In the genomic region with DNA sequence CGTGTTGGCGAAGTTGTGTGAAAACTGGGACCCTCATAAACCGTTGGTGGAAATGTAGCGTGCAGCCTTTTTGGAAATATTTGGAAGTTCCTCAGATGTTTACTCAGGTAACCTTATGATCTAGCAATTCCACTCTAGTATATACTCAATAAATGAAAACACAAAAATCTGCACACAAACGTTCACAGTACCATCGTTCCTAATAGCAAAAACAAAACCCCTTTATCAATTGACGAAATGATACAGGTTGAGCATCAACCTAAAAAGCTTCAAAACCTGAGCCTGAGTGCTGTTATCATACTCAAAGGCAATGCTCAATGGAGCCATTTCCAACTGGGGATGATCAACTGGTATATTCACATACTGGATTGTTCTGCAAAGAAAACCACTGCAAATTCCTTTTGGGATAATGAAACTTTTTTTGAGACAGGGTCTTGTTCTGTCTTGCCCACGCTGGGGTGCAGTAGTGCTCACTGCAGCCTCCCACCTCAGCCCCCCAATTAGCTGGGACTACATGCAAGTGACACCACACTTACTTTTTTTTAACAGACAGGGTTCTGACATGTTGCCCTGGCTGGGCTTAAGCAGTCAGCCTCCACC, we compare ENCODE assay signal across 8 cellular contexts. TPM values are rescaled to one million over a fixed set of nuclear protein-coding genes. Genes with fewer than 3 reads are reported as not detected.
DNase-seq lines count a peak whose midpoint lies in the region; ATAC-seq, FAIRE-seq and TF ChIP-seq lines count a peak whose summit lies in the region.

No MANE protein-coding gene starts in this region.

- no peak for FAIRE-seq in GM12891 (lab: Jason Lieb, UNC)

- intact Hi-C loops in sigmoid colon (cut with DNase I): loop anchor here (2.0 to 10.0 kb wide), 6 partner anchors 27 to 1556 kb away; a partner anchor contains a TSS

- H3K36me3 ChIP-seq in endodermal cell (ENCODE audit: control insufficient read depth, insufficient read depth, low read length): peaks cover 52% of the 10 kb centered on the region
- peaks cover 19 to 44% (median 28%) of the 10 kb centered on the region in 4 donors for H3K36me3 ChIP-seq in sigmoid colon

- TF ChIP-seq EP300 in sigmoid colon (IDR thresholded peaks at IDR 0.05): no peak

- peaks cover 60% of the 10 kb centered on the region for H3K36me3 Mint-ChIP-seq in endodermal cell (ENCODE audit: low read depth)

- H3K27ac Mint-ChIP-seq in endodermal cell: peak overlapping the region; percentile 92

- H3K4me1 Mint-ChIP-seq in endodermal cell: peaks cover 49% of the 10 kb centered on the region

- H3K9me3 Mint-ChIP-seq in endodermal cell: no peaks in the 10 kb centered on the region

- H3K27me3 ChIP-seq in endodermal cell (ENCODE audit: control insufficient read depth, insufficient read depth, low read length, poor library complexity, severe bottlenecking): no peaks in the 10 kb centered on the region
- H3K27me3 ChIP-seq in sigmoid colon: no peaks in the 10 kb centered on the region

- DNase-seq in GM12891 (ENCODE audit: insufficient read length, low spot score) (no peak), RWPE1 (ENCODE audit: low spot score) (no peak), endodermal cell (no peak), sigmoid colon (no peak), germinal center (ENCODE audit: low spot score) (no peak)

- H3K4me1 ChIP-seq in endodermal cell (ENCODE audit: control insufficient read depth, insufficient read depth, low read length) (peaks cover 5% of the 10 kb centered on the region), sigmoid colon (peaks cover 0 to 46% (median 37%) of the 10 kb centered on the region in 4 donors)

- WGBS in endodermal cell (ENCODE audit: insufficient coverage in 1 of 2, insufficient read length in 1 of 2), 2 experiments: 83 to 87% methylated on average over 7 to 8 of the region's 8 CpGs
- 61 to 80% methylated on average over 8 of the region's 8 CpGs for WGBS in sigmoid colon, 2 donors

- CTCF ChIA-PET in RWPE1 (lab: Yijun Ruan, JAX): no interaction called here

- H3K9ac ChIP-seq in endodermal cell (ENCODE audit: extremely low read depth, low read length, poor library complexity, severe bottlenecking): peak overlapping the region; percentile 33

- TF ChIP-seq POLR2A in GM12891 (IDR thresholded peaks at IDR 0.05; ENCODE audit: low read depth, low read length) (0 out of 2 replicates have a peak, but pooled peaks have one; percentile 4), sigmoid colon (IDR thresholded peaks at IDR 0.05) (no peak)

- no peak for ATAC-seq in HG03460 (IDR thresholded peaks at IDR 0.05; ENCODE audit: unreplicated experiment)
- no peak for ATAC-seq in HG02852 (IDR thresholded peaks at IDR 0.05; ENCODE audit: unreplicated experiment)
- no peak for ATAC-seq in HG02840 (IDR thresholded peaks at IDR 0.05; ENCODE audit: low FRiP score, unreplicated experiment)

- H3K4me3 ChIP-seq in endodermal cell (ENCODE audit: low read length) (peak overlapping the region; percentile 95), sigmoid colon (peak overlapping the region; percentile 67 to 92 (median 86))

- H3K27ac ChIP-seq in RWPE1 (peak overlapping the region; percentile 94), endodermal cell (ENCODE audit: low read depth, low read length) (peak overlapping the region; percentile 91), sigmoid colon (peak overlapping the region; percentile 93 to 98 (median 96))

- no peaks in the 10 kb centered on the region for H3K27me3 Mint-ChIP-seq in endodermal cell (ENCODE audit: insufficient read depth)

- POLR2A ChIA-PET in RWPE1 (lab: Yijun Ruan, JAX; ENCODE audit: low non-redundant PET): interaction anchor here (0.6 kb wide), 1 partner anchor 9 kb away, joined by 3 read pairs; no protein-coding TSS in a partner anchor

- peak overlapping the region; percentile 89 for H3K4me3 Mint-ChIP-seq in endodermal cell

- TF ChIP-seq CTCF in RWPE1 (conservative IDR thresholded peaks at IDR 0.05; ENCODE audit: low read depth): no peak
- no peak for TF ChIP-seq CTCF in endodermal cell (conservative IDR thresholded peaks at IDR 0.05)
- TF ChIP-seq CTCF in sigmoid colon (IDR thresholded peaks at IDR 0.05): no peak

- H3K9me3 ChIP-seq in endodermal cell (ENCODE audit: control insufficient read depth, low read length): no peaks in the 10 kb centered on the region
- H3K9me3 ChIP-seq in sigmoid colon: no peaks in the 10 kb centered on the region

TF ChIP-seq in GM12891, 5 proteins besides CTCF, POLR2A, EP300 and RAD21:
- no peak for TF ChIP-seq TAF1 (IDR thresholded peaks at IDR 0.05; ENCODE audit: low read depth, low read length)
- peak; percentile 72 for TF ChIP-seq POLR2AphosphoS5 (IDR thresholded peaks at IDR 0.05; ENCODE audit: low read depth, low read length)
- no peak for TF ChIP-seq PAX5 (IDR thresholded peaks at IDR 0.05; ENCODE audit: insufficient read depth, low read length, severe bottlenecking)

RNA-seq across cellular contexts. Expression of a gene that starts 0.8 kb away (rescaled TPM):
- 24.4 TPM for polyA plus RNA-seq in GM12891 (2012; ENCODE audit: low read depth, missing spikeins)
- total RNA-seq in endodermal cell (10 to 100 TPM; 31.4 to 32.9 TPM), sigmoid colon (10 to 100 TPM; 29.1 to 57.8 (median 45.8) TPM)
- 54.5 TPM for polyA plus RNA-seq in endodermal cell (2013, experiment 1 of 2)
- polyA plus RNA-seq in endodermal cell (2013, experiment 2 of 2): 59.0 TPM
- polyA plus RNA-seq in sigmoid colon: 10 to 100 TPM; 58.4 to 68.7 (median 64.9) TPM

RNA-seq across cellular contexts. Expression of a gene that starts 4.5 kb away (rescaled TPM):
- 4,935 TPM for polyA plus RNA-seq in GM12891 (2012; ENCODE audit: low read depth, missing spikeins)
- total RNA-seq in endodermal cell: 1,000 to 10,000 TPM; 1,984 to 2,143 TPM
- 2,711 TPM for polyA plus RNA-seq in endodermal cell (2013, experiment 1 of 2)
- polyA plus RNA-seq in endodermal cell (2013, experiment 2 of 2): 2,580 TPM
- 1,000 to 10,000 TPM; 2,588 to 3,861 (median 3,027) TPM for total RNA-seq in sigmoid colon
- 1,000 to 10,000 TPM; 2,394 to 4,238 (median 2,434) TPM for polyA plus RNA-seq in sigmoid colon

RNA-seq across cellular contexts. Expression of a gene that starts 27.4 kb away (rescaled TPM):
- 24.0 TPM for polyA plus RNA-seq in GM12891 (2012; ENCODE audit: low read depth, missing spikeins)
- 10 to 100 TPM; 62.2 to 77.4 TPM for total RNA-seq in endodermal cell
- polyA plus RNA-seq in endodermal cell (2013, experiment 1 of 2): 49.4 TPM
- polyA plus RNA-seq in endodermal cell (2013, experiment 2 of 2): 44.0 TPM
- 100 to 1,000 TPM in 1 of 4 donors, 10 to 100 TPM in 3; 53.9 to 123 (median 81.8) TPM for total RNA-seq in sigmoid colon
- polyA plus RNA-seq in sigmoid colon: 10 to 100 TPM; 13.8 to 16.6 (median 13.9) TPM
